In genomic region chr2:217597140-217597539, GRCh38 we compare ENCODE assay signal across 3 cellular contexts.
TF ChIP-seq lines count a peak whose summit lies in the region.

No MANE protein-coding gene starts in this region.

TF ChIP-seq in GM23338, 12 proteins besides CTCF, POLR2A, EP300 and RAD21 (continued from another document and continues in another):
- TF ChIP-seq ZNF462 (CRISPR knock-in tag; IDR thresholded peaks at IDR 0.05), result no peak
- no peak for TF ChIP-seq POLR2AphosphoS5 (IDR thresholded peaks at IDR 0.05; ENCODE audit: low read depth)
- no peak for TF ChIP-seq ZNF331 (CRISPR knock-in tag; IDR thresholded peaks at IDR 0.05; ENCODE audit: low read depth)
- no peak for TF ChIP-seq ZNF114 (CRISPR knock-in tag; IDR thresholded peaks at IDR 0.05)
- TF ChIP-seq ETS1 (IDR thresholded peaks at IDR 0.05), result no peak

TF ChIP-seq in WTC11, 78 proteins besides CTCF, POLR2A, EP300 and RAD21 (continued from another document):
- no peak for TF ChIP-seq CREB1 (CRISPR knock-in tag; IDR thresholded peaks at IDR 0.05)
- no peak for TF ChIP-seq SOX15 (CRISPR knock-in tag; IDR thresholded peaks at IDR 0.05)
- TF ChIP-seq PRDM15 (CRISPR knock-in tag; IDR thresholded peaks at IDR 0.05), result no peak
- no peak for TF ChIP-seq JUN (CRISPR knock-in tag; IDR thresholded peaks at IDR 0.05)
- no peak for TF ChIP-seq E2F1 (CRISPR knock-in tag; IDR thresholded peaks at IDR 0.05)
- TF ChIP-seq JAZF1 (CRISPR knock-in tag; IDR thresholded peaks at IDR 0.05), result no peak
- TF ChIP-seq RELA (CRISPR knock-in tag; IDR thresholded peaks at IDR 0.05; ENCODE audit: borderline replicate concordance), result no peak
- no peak for TF ChIP-seq ZNF138 (CRISPR knock-in tag; conservative IDR thresholded peaks at IDR 0.05)
- no peak for TF ChIP-seq IRF2 (CRISPR knock-in tag; IDR thresholded peaks at IDR 0.05; ENCODE audit: borderline replicate concordance, low read depth)
- TF ChIP-seq FOXP1 (CRISPR knock-in tag; IDR thresholded peaks at IDR 0.05; ENCODE audit: borderline replicate concordance), result no peak
- no peak for TF ChIP-seq MAX (CRISPR knock-in tag; IDR thresholded peaks at IDR 0.05)
- no peak for TF ChIP-seq ZNF281 (CRISPR knock-in tag; IDR thresholded peaks at IDR 0.05)
- TF ChIP-seq PRRX2 (CRISPR knock-in tag; IDR thresholded peaks at IDR 0.05), result no peak

TF ChIP-seq in SK-N-SH treated with all-trans-retinoic acid at 6 μM for 48 hours, 23 proteins besides CTCF, POLR2A, EP300 and RAD21 (continued from another document):
- no peak for TF ChIP-seq TSHZ2 (CRISPR knock-in tag; IDR thresholded peaks at IDR 0.05)
- no peak for TF ChIP-seq ZNF70 (CRISPR knock-in tag; IDR thresholded peaks at IDR 0.05)
- no peak for TF ChIP-seq ESRRG (CRISPR knock-in tag; IDR thresholded peaks at IDR 0.05)
- TF ChIP-seq POU6F1 (CRISPR knock-in tag; IDR thresholded peaks at IDR 0.05; ENCODE audit: borderline replicate concordance, low read depth), result no peak
- TF ChIP-seq CSDC2 (CRISPR knock-in tag; IDR thresholded peaks at IDR 0.05), result no peak
- TF ChIP-seq TCF4 (CRISPR knock-in tag; IDR thresholded peaks at IDR 0.05; ENCODE audit: borderline replicate concordance), result no peak
- TF ChIP-seq BACH2 (CRISPR knock-in tag; IDR thresholded peaks at IDR 0.05; ENCODE audit: borderline replicate concordance), result no peak
